Comparison of ENCODE assay signal across 18 cellular contexts in the genomic region with DNA sequence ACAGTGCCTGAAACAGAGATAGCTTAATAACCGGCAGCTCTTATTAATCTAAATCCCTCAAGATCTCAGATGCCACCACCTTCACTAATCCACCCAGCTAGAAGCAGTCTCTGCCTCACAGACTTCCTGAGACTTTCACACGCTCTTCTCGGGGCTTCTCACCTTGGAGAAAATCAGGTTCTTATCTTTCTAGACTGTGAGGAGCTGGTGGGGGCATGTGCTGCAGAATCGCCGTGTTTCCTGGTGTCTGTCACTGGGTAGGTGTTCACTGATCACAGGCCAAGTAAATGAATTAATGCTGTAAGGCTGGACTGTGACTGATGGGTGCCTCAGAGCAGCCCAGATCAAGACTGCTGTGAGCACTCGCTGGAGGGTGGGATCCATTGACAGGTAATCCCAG.
DNase-seq lines count a peak whose midpoint lies in the region; ATAC-seq and TF ChIP-seq lines count a peak whose summit lies in the region.
"Had no signal": no experiment of that assay in that cellular context is flagged by ENCODE, and none has a peak within 500 bp of the region (broad histone marks: within the 10 kb centered on the region; RNA-seq: fewer than 3 reads in every experiment).

No MANE protein-coding gene starts in this region.

- no peaks in the 10 kb centered on the region for H3K36me3 ChIP-seq in CD8-positive, alpha-beta memory T cell (ENCODE audit: insufficient read depth, low read length)
- no peaks in the 10 kb centered on the region for H3K36me3 ChIP-seq in WERI-Rb-1
- no peaks in the 10 kb centered on the region for H3K36me3 ChIP-seq in naive thymus-derived CD4-positive, alpha-beta T cell (ENCODE audit: control insufficient read depth in 2 of 3, insufficient read depth in 3 of 3, low read length in 3 of 3)

- no peaks in the 10 kb centered on the region for H3K9me3 Mint-ChIP-seq in CD8-positive, alpha-beta memory T cell
- no peaks in the 10 kb centered on the region for H3K9me3 Mint-ChIP-seq in naive thymus-derived CD4-positive, alpha-beta T cell
- H3K9me3 Mint-ChIP-seq: CD4-positive, alpha-beta T cell; GM23338 had no signal

- H3K4me3 ChIP-seq in CD8-positive, alpha-beta memory T cell (ENCODE audit: low read length): no peak overlapping the region
- H3K4me3 ChIP-seq in WERI-Rb-1 (ENCODE audit: low read depth, low read length): no peak overlapping the region
- no peak overlapping the region for H3K4me3 ChIP-seq in naive thymus-derived CD4-positive, alpha-beta T cell (ENCODE audit: low read length)
- H3K4me3 ChIP-seq: A549, GM23338 had no signal

- H3K9me3 ChIP-seq in CD8-positive, alpha-beta memory T cell (ENCODE audit: low read length): no peaks in the 10 kb centered on the region
- no peaks in the 10 kb centered on the region for H3K9me3 ChIP-seq in WERI-Rb-1 (ENCODE audit: severe bottlenecking)
- no peaks in the 10 kb centered on the region for H3K9me3 ChIP-seq in naive thymus-derived CD4-positive, alpha-beta T cell (ENCODE audit: control insufficient read depth in 2 of 3, low read length in 3 of 3)
- H3K9me3 ChIP-seq: A549 had no signal

- peaks cover 4% of the 10 kb centered on the region for H3K27me3 ChIP-seq in CD8-positive, alpha-beta memory T cell (ENCODE audit: insufficient read depth, low read length, poor library complexity, severe bottlenecking)
- H3K27me3 ChIP-seq in WERI-Rb-1 (ENCODE audit: insufficient read depth, low read depth, severe bottlenecking): no peaks in the 10 kb centered on the region
- peaks cover 0 to 4% of the 10 kb centered on the region in 2 donors for H3K27me3 ChIP-seq in naive thymus-derived CD4-positive, alpha-beta T cell (ENCODE audit: control insufficient read depth in 2 of 2, insufficient read depth in 2 of 2, low read length in 2 of 2)

- no peaks in the 10 kb centered on the region for H3K4me1 ChIP-seq in CD8-positive, alpha-beta memory T cell (ENCODE audit: insufficient read depth, low read length)
- no peaks in the 10 kb centered on the region for H3K4me1 ChIP-seq in naive thymus-derived CD4-positive, alpha-beta T cell (ENCODE audit: control insufficient read depth in 2 of 2, insufficient read depth in 2 of 2, low read length in 2 of 2)
- H3K4me1 ChIP-seq: A549 had no signal

- H3K27ac ChIP-seq in CD8-positive, alpha-beta memory T cell (ENCODE audit: low read depth, low read length): no peak overlapping the region
- H3K27ac ChIP-seq in WERI-Rb-1: no peak overlapping the region
- no peak overlapping the region for H3K27ac ChIP-seq in naive thymus-derived CD4-positive, alpha-beta T cell (ENCODE audit: low read depth, low read length)
- H3K27ac ChIP-seq: A549, C4-2B had no signal

- peak; percentile 37 for ATAC-seq in naive thymus-derived CD4-positive, alpha-beta T cell
- no peak for ATAC-seq in HG03159 (IDR thresholded peaks at IDR 0.05; ENCODE audit: unreplicated experiment)
- ATAC-seq: A549, GM23338 had no signal

- peaks cover 18 to 34% of the 10 kb centered on the region in 2 donors for H3K27me3 Mint-ChIP-seq in CD8-positive, alpha-beta memory T cell
- H3K27me3 Mint-ChIP-seq in naive thymus-derived CD4-positive, alpha-beta T cell: peaks cover 18 to 31% (median 22%) of the 10 kb centered on the region in 5 donors

- POLR2A ChIA-PET in CD8-positive, alpha-beta memory T cell (lab: Charles Lee): no interaction called here
- POLR2A ChIA-PET in naive thymus-derived CD4-positive, alpha-beta T cell (lab: Charles Lee): no interaction called here

- intact Hi-C loops in naive thymus-derived CD4-positive, alpha-beta T cell (cut with micrococcal nuclease): no loop called here

- no peak for TF ChIP-seq CTCF in WERI-Rb-1 (IDR thresholded peaks at IDR 0.05; ENCODE audit: low read depth, low read length)

- peaks cover 16 to 20% (median 17%) of the 10 kb centered on the region in 3 donors for H3K4me1 Mint-ChIP-seq in CD8-positive, alpha-beta memory T cell
- H3K4me1 Mint-ChIP-seq in naive thymus-derived CD4-positive, alpha-beta T cell: peaks cover 0 to 2% (median 0%) of the 10 kb centered on the region in 7 donors
- H3K4me1 Mint-ChIP-seq: GM23338 had no signal

- peak in 1 of 5 donors; percentile 7 for DNase-seq in CD8-positive, alpha-beta memory T cell
- DNase-seq in WERI-Rb-1 (peak; percentile 22), epidermal melanocyte (ENCODE audit: insufficient read length, low spot score) (peak; percentile 6), A172 (ENCODE audit: low spot score) (no peak), dedifferentiated amniotic fluid mesenchymal stem cell (ENCODE audit: extremely low spot score) (no peak)
- no peak for DNase-seq in naive thymus-derived CD4-positive, alpha-beta T cell
- DNase-seq in activated CD4-positive, alpha-beta T cell treated with anti-CD3 and anti-CD28 coated beads, Interleukin-2, amount 50 U/mL, for 48 hours: no peak
- DNase-seq: AML-193; CD4-positive, alpha-beta T cell; DMS153; DMS79; GDM1; HCEC 1CT; IMR-90 had no signal

- H3K4me3 Mint-ChIP-seq in CD8-positive, alpha-beta memory T cell: peak overlapping the region in 3 of 7 donors; percentile 6 to 66 (median 57)
- no peak overlapping the region for H3K4me3 Mint-ChIP-seq in naive thymus-derived CD4-positive, alpha-beta T cell
- H3K4me3 Mint-ChIP-seq: CD4-positive, alpha-beta T cell; GM23338 had no signal

- no peaks in the 10 kb centered on the region for H3K36me3 Mint-ChIP-seq in CD8-positive, alpha-beta memory T cell
- no peaks in the 10 kb centered on the region for H3K36me3 Mint-ChIP-seq in naive thymus-derived CD4-positive, alpha-beta T cell

- peak overlapping the region in 7 of 8 donors; percentile 3 to 93 (median 71) for H3K27ac Mint-ChIP-seq in CD8-positive, alpha-beta memory T cell
- no peak overlapping the region for H3K27ac Mint-ChIP-seq in naive thymus-derived CD4-positive, alpha-beta T cell
- H3K27ac Mint-ChIP-seq: CD4-positive, alpha-beta T cell; GM23338 had no signal

- CTCF ChIA-PET in CD8-positive, alpha-beta memory T cell (lab: Charles Lee): interaction anchor here (1.4 kb wide), 1 partner anchor 9 kb away, joined by 3 read pairs; no protein-coding TSS in a partner anchor
- CTCF ChIA-PET in naive thymus-derived CD4-positive, alpha-beta T cell (lab: Charles Lee): no interaction called here

Comparison
In these comparisons a context has a peak if more than half of its experiments do, and no peak if none do; other contexts are left out.
1. DNase-seq: peak in WERI-Rb-1 (single experiment) and epidermal melanocyte (single experiment); none in naive thymus-derived CD4-positive, alpha-beta T cell (0 of 9), A172 (single experiment), activated CD4-positive, alpha-beta T cell treated with anti-CD3 and anti-CD28 coated beads, Interleukin-2, amount 50 U/mL, for 48 hours (0 of 2) and dedifferentiated amniotic fluid mesenchymal stem cell (single experiment).
2. H3K27ac Mint-ChIP-seq: peak in CD8-positive, alpha-beta memory T cell (7 of 8); none in naive thymus-derived CD4-positive, alpha-beta T cell (0 of 9).